Comparison of ENCODE assay signal across 18 cellular contexts in the genomic region with DNA sequence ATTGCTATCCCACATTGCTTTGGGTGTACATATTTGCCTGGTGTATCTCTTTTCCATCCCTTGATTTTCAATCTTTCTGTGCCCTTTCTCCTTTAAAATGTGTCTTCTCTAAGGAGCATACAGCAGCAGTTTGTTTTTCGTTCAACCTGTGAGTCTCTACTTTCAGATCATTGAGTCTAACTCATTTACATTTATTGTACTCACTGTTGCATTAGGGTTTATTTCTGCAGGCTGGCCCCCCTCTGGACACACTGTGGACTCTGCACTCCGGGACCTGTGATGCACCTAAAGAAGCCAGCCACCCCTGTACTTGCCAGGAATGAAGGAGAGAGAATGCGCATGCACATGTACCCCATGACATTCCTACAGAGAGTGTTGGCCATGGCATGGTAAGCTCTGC.
DNase-seq lines count a peak whose midpoint lies in the region; ATAC-seq and TF ChIP-seq lines count a peak whose summit lies in the region.
"Had no signal": no experiment of that assay in that cellular context is flagged by ENCODE, and none has a peak within 500 bp of the region (broad histone marks: within the 10 kb centered on the region; RNA-seq: fewer than 3 reads in every experiment).

No MANE protein-coding gene starts in this region.

- H3K9ac ChIP-seq in endodermal cell (ENCODE audit: extremely low read depth, low read length, poor library complexity, severe bottlenecking): no peak overlapping the region

- H3K27ac Mint-ChIP-seq in endodermal cell (no peak overlapping the region), chondrocyte (ENCODE audit: unreplicated experiment) (no peak overlapping the region)
- H3K27ac Mint-ChIP-seq: CD4-positive, alpha-beta T cell; H9 had no signal

- intact Hi-C loops in Right ventricle myocardium inferior (cut with DNase I) (no loop called here), left ventricle myocardium superior (cut with micrococcal nuclease) (no loop called here), sigmoid colon (cut with DNase I) (no loop called here)

- H3K27ac ChIP-seq in HEK293 (ENCODE audit: extremely low read depth, low read depth, low read length) (no peak overlapping the region), endodermal cell (ENCODE audit: low read depth, low read length) (no peak overlapping the region), sigmoid colon (no peak overlapping the region)
- H3K27ac ChIP-seq: 22Rv1, A549, C4-2B, HL-60 had no signal

- TF ChIP-seq CTCF in HEK293 (tag by site-specific recombination; IDR thresholded peaks at IDR 0.05) (no peak), endodermal cell (conservative IDR thresholded peaks at IDR 0.05) (no peak), sigmoid colon (IDR thresholded peaks at IDR 0.05) (no peak), chondrocyte (IDR thresholded peaks at IDR 0.05) (no peak)

- H3K9me3 ChIP-seq in HEK293 (ENCODE audit: control insufficient read depth, insufficient read depth, low read depth, low read length) (no peaks in the 10 kb centered on the region), endodermal cell (ENCODE audit: control insufficient read depth, low read length) (peaks cover 14% of the 10 kb centered on the region), sigmoid colon (peaks cover 0 to 10% (median 6%) of the 10 kb centered on the region in 4 donors), MG63 (peaks cover 6% of the 10 kb centered on the region; the same call in 1 of the 2 replicates)

- DNase-seq in Right ventricle myocardium inferior (ENCODE audit: missing footprints) (peak; percentile 21), left ventricle myocardium superior (no peak), endodermal cell (peak; percentile 23), sigmoid colon (peak; percentile 26), MG63 (no peak), chondrocyte (ENCODE audit: low spot score) (no peak)
- DNase-seq: AML-193; Caco-2; CD4-positive, alpha-beta T cell; GDM1; GOT3; H9 had no signal

- H3K27me3 ChIP-seq in endodermal cell (ENCODE audit: control insufficient read depth, insufficient read depth, low read length, poor library complexity, severe bottlenecking): no peaks in the 10 kb centered on the region
- peaks cover 0 to 5% (median 4%) of the 10 kb centered on the region in 3 donors for H3K27me3 ChIP-seq in sigmoid colon
- no peaks in the 10 kb centered on the region for H3K27me3 ChIP-seq in MG63

- POLR2A ChIA-PET in HEK293 (lab: Yijun Ruan, JAX): no interaction called here

- H3K9me3 Mint-ChIP-seq in endodermal cell (peaks cover 14% of the 10 kb centered on the region), chondrocyte (ENCODE audit: low read depth) (peaks cover 30% of the 10 kb centered on the region)

- no peaks in the 10 kb centered on the region for H3K36me3 Mint-ChIP-seq in endodermal cell (ENCODE audit: low read depth)
- peaks cover 12% of the 10 kb centered on the region for H3K36me3 Mint-ChIP-seq in chondrocyte (ENCODE audit: low read depth)

- CTCF ChIA-PET in HEK293 (lab: Yijun Ruan, JAX): no interaction called here

- H3K27me3 Mint-ChIP-seq in endodermal cell (ENCODE audit: insufficient read depth) (peaks cover 7% of the 10 kb centered on the region), chondrocyte (ENCODE audit: low read depth) (peaks cover 17% of the 10 kb centered on the region)
- H3K27me3 Mint-ChIP-seq: CD4-positive, alpha-beta T cell had no signal

- no peaks in the 10 kb centered on the region for H3K4me1 ChIP-seq in HEK293 (ENCODE audit: control insufficient read depth, insufficient read depth, low read length)
- H3K4me1 ChIP-seq in endodermal cell (ENCODE audit: control insufficient read depth, insufficient read depth, low read length): no peaks in the 10 kb centered on the region
- no peaks in the 10 kb centered on the region for H3K4me1 ChIP-seq in sigmoid colon
- H3K4me1 ChIP-seq: A549, Caco-2 had no signal

- H3K4me1 Mint-ChIP-seq in endodermal cell (no peaks in the 10 kb centered on the region), chondrocyte (ENCODE audit: low read depth) (no peaks in the 10 kb centered on the region)

- H3K4me3 Mint-ChIP-seq in endodermal cell: no peak overlapping the region
- H3K4me3 Mint-ChIP-seq in chondrocyte (ENCODE audit: unreplicated experiment): no peak overlapping the region
- H3K4me3 Mint-ChIP-seq: CD4-positive, alpha-beta T cell; H9 had no signal

- no peak for TF ChIP-seq EP300 in sigmoid colon (IDR thresholded peaks at IDR 0.05)

- no peaks in the 10 kb centered on the region for H3K36me3 ChIP-seq in HEK293 (ENCODE audit: control insufficient read depth in 2 of 2, insufficient read depth in 1 of 2, low read length in 2 of 2)
- no peaks in the 10 kb centered on the region for H3K36me3 ChIP-seq in endodermal cell (ENCODE audit: control insufficient read depth, insufficient read depth, low read length)
- no peaks in the 10 kb centered on the region for H3K36me3 ChIP-seq in sigmoid colon
- H3K36me3 ChIP-seq in MG63: no peaks in the 10 kb centered on the region

- H3K4me3 ChIP-seq in HEK293 (ENCODE audit: low read depth, low read length): no peak overlapping the region
- H3K4me3 ChIP-seq in endodermal cell (ENCODE audit: low read length): no peak overlapping the region
- H3K4me3 ChIP-seq in sigmoid colon: no peak overlapping the region
- H3K4me3 ChIP-seq in MG63: no peak overlapping the region
- H3K4me3 ChIP-seq: A549 had no signal

- TF ChIP-seq POLR2A in sigmoid colon (IDR thresholded peaks at IDR 0.05): no peak

- 86 to 95% methylated on average over 2 to 3 of the region's 3 CpGs for WGBS in endodermal cell (ENCODE audit: insufficient coverage in 1 of 2, insufficient read length in 1 of 2), 2 experiments
- WGBS in sigmoid colon, 2 donors: 93 to 94% methylated on average over 3 of the region's 3 CpGs

- ATAC-seq in Right ventricle myocardium inferior (no peak), left ventricle myocardium superior (no peak), HG02678 (IDR thresholded peaks at IDR 0.05; ENCODE audit: unreplicated experiment) (no peak)
- ATAC-seq: A549 had no signal

TF ChIP-seq in HEK293, 187 proteins besides CTCF, POLR2A, EP300 and RAD21:
- TF ChIP-seq SETDB1 (IDR thresholded peaks at IDR 0.05; ENCODE audit: insufficient read length, low read length): peak; percentile 91
- TF ChIP-seq, protein P1, sequence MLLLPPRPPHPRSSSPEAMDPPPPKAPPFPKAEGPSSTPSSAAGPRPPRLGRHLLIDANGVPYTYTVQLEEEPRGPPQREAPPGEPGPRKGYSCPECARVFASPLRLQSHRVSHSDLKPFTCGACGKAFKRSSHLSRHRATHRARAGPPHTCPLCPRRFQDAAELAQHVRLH (tag by site-specific recombination; IDR thresholded peaks at IDR 0.05): no peak
- peak; percentile 79; the same call in 1 of the 2 replicates for TF ChIP-seq TRIM28 (IDR thresholded peaks at IDR 0.05; ENCODE audit: borderline replicate concordance, low read length)
TF ChIP-seq in HEK293: peak in this region for 2.

Comparison
In these comparisons a context has a peak if more than half of its experiments do, and no peak if none do; other contexts are left out.
1. DNase-seq: peak in Right ventricle myocardium inferior (single experiment), endodermal cell (single experiment) and sigmoid colon (single experiment); none in left ventricle myocardium superior (single experiment), MG63 (single experiment) and chondrocyte (single experiment).